ENCODE assay signal across 23 cellular contexts in the genomic region with DNA sequence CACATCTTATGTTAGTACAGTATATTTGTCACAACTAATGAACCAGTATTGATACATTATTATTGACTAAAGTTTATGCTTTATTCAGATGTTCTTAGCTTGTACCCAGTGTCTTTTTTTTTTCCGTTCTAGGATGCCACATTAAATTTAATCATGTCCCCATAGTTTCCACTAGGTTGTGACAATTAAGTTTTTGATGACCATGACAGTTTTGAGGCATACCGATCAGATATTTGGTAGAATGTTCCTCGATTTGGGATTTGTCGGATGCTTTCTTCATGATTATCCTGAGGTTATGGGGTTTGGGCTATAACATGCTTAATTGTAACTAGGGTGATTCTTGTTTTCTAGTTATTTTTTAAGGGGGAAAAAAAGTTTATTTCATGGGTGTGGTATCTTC. TPM values are rescaled to one million over a fixed set of nuclear protein-coding genes. Genes with fewer than 3 reads are reported as not detected.
DNase-seq lines count a peak whose midpoint lies in the region; ATAC-seq, FAIRE-seq and TF ChIP-seq lines count a peak whose summit lies in the region.
"Had no signal": no experiment of that assay in that cellular context is flagged by ENCODE, and none has a peak within 500 bp of the region (broad histone marks: within the 10 kb centered on the region; RNA-seq: fewer than 3 reads in every experiment).

No MANE protein-coding gene starts in this region.

- no peak overlapping the region for H3K27ac ChIP-seq in CD4-positive, alpha-beta memory T cell (ENCODE audit: low read depth, low read length)
- no peak overlapping the region for H3K27ac ChIP-seq in K562 (ENCODE audit: extremely low read depth, low read depth, low read length)
- H3K27ac ChIP-seq: parathyroid adenoma had no signal

- DNase-seq in T-helper 2 cell treated with Interferon-gamma antibody and Interleukin-4, amounts not matched to agents 5 μg/mL and 100 μg/mL, for 36 hours (ENCODE audit: low spot score) = no peak
- DNase-seq in T-helper 2 cell = no peak
- DNase-seq in CD4-positive, alpha-beta memory T cell = no peak
- no peak for DNase-seq in K562 (ENCODE audit: extremely low read depth in 1 of 4, low spot score in 3 of 4)
- no peak for DNase-seq in natural killer cell treated with Interleukin-12 subunit alpha and Interleukin-12 subunit beta and Interleukin-15 and Interleukin-18, amount 100 ng/mL, for 72 hours (ENCODE audit: low spot score)
- DNase-seq in NCI-H1048 (lab: John Stamatoyannopoulos, UW) = no peak
- no peak for DNase-seq in central memory CD4-positive, alpha-beta T cell
- DNase-seq: activated T-cell treated with anti-CD3 and anti-CD28 coated beads for 4 hours; DMS79 treated with DMSO at 0.1 percent for 48 hours; effector CD4-positive, alpha-beta T cell; heart left ventricle; lower lobe of right lung; NCI-H1436 treated with DMSO at 0.1 percent for 48 hours; NCI-H2171 treated with DMSO at 0.1 percent for 48 hours; OCI-M1; SHP77 treated with DMSO at 0.1 percent for 48 hours; stimulated activated CD4-positive, alpha-beta T cell treated with anti-CD3 and anti-CD28 coated beads, Interleukin-4, amount 100 ng/mL, for 24 hours; T-helper 9 cell had no signal

- no peaks in the 10 kb centered on the region for H3K9me3 ChIP-seq in CD4-positive, alpha-beta memory T cell (ENCODE audit: control insufficient read depth in 1 of 2, low read length in 2 of 2)
- no peaks in the 10 kb centered on the region for H3K9me3 ChIP-seq in K562 (replicated peaks; ENCODE audit: control insufficient read depth, insufficient read depth, low read depth, low read length)
- H3K9me3 ChIP-seq: adrenal gland, heart left ventricle, lower lobe of right lung had no signal

- peaks cover 100% of the 10 kb centered on the region for H3K79me2 ChIP-seq in K562 (ENCODE audit: control insufficient read depth, insufficient read depth, low read length)

- POLR2A ChIA-PET in CD4-positive, alpha-beta memory T cell (lab: Charles Lee; ENCODE audit: partially characterized antibody) = interaction anchor here (0.6 to 0.8 kb wide), 2 partner anchors 10 to 22 kb away, joined by 3 to 4 read pairs; no protein-coding TSS in a partner anchor
- POLR2A ChIA-PET in K562 (lab: Yijun Ruan, JAX) = interaction anchor here (5.5 kb wide), 1 partner anchor 10 kb away, joined by 43 read pairs; no protein-coding TSS in a partner anchor

- no peak overlapping the region for H3K4me3 ChIP-seq in CD4-positive, alpha-beta memory T cell (ENCODE audit: low read length in 2 of 2)
- no peak overlapping the region for H3K4me3 ChIP-seq in K562
- H3K4me3 ChIP-seq: adrenal gland, cardiac muscle cell, heart left ventricle, lower lobe of right lung, skin epidermis had no signal

- no peaks in the 10 kb centered on the region for H3K27me3 ChIP-seq in CD4-positive, alpha-beta memory T cell (ENCODE audit: insufficient read depth, low read length)
- no peaks in the 10 kb centered on the region for H3K27me3 ChIP-seq in K562 (ENCODE audit: control insufficient read depth in 2 of 2, insufficient read depth in 2 of 2, low read length in 2 of 2)
- H3K27me3 ChIP-seq: adrenal gland, cardiac muscle cell, heart left ventricle had no signal

- no TSS peak for BruUV-seq in K562 (replicated peaks; lab: Mats Ljungman, UMichigan)

- peaks cover 77% of the 10 kb centered on the region for H4K20me1 ChIP-seq in K562 (replicated peaks; ENCODE audit: control insufficient read depth, insufficient read depth, low read length)

- peak overlapping the region; percentile 35 for H3K4me3 Mint-ChIP-seq in T-helper 2 cell treated with Interferon-gamma antibody and Interleukin-4, amounts not matched to agents 5 μg/mL and 100 μg/mL, for 36 hours
- peak overlapping the region in 3 of 8 donors; percentile 4 to 81 (median 30) for H3K4me3 Mint-ChIP-seq in CD4-positive, alpha-beta memory T cell
- H3K4me3 Mint-ChIP-seq in natural killer cell treated with Interleukin-12 subunit alpha and Interleukin-12 subunit beta and Interleukin-15 and Interleukin-18, amount 100 ng/mL, for 72 hours = no peak overlapping the region

- H3K9me1 ChIP-seq in K562 (ENCODE audit: control insufficient read depth, insufficient read depth, low read length) = peaks cover 8% of the 10 kb centered on the region

- FAIRE-seq in K562 (lab: Jason Lieb, UNC) = no peak

- peaks cover 65% of the 10 kb centered on the region for H3K4me1 Mint-ChIP-seq in T-helper 2 cell treated with Interferon-gamma antibody and Interleukin-4, amounts not matched to agents 5 μg/mL and 100 μg/mL, for 36 hours (ENCODE audit: low read depth)
- H3K4me1 Mint-ChIP-seq in CD4-positive, alpha-beta memory T cell = peaks cover 65 to 97% (median 80%) of the 10 kb centered on the region in 4 donors
- H3K4me1 Mint-ChIP-seq in natural killer cell treated with Interleukin-12 subunit alpha and Interleukin-12 subunit beta and Interleukin-15 and Interleukin-18, amount 100 ng/mL, for 72 hours (ENCODE audit: low read depth in 2 of 2) = peaks cover 60 to 74% of the 10 kb centered on the region in 2 donors

- CTCF ChIA-PET in CD4-positive, alpha-beta memory T cell (lab: Charles Lee; ENCODE audit: partially characterized antibody) = interaction anchor here (1.4 to 1.9 kb wide), 2 partner anchors 9 to 66 kb away, joined by 4 to 5 read pairs; no protein-coding TSS in a partner anchor
- CTCF ChIA-PET in K562 (lab: Yijun Ruan, JAX; ENCODE audit: low intra/inter-chr PET ratio) = no interaction called here

- peak overlapping the region; percentile 65 for H3K27ac Mint-ChIP-seq in T-helper 2 cell treated with Interferon-gamma antibody and Interleukin-4, amounts not matched to agents 5 μg/mL and 100 μg/mL, for 36 hours
- H3K27ac Mint-ChIP-seq in CD4-positive, alpha-beta memory T cell = peak overlapping the region in 6 of 7 donors; percentile 3 to 88 (median 66)
- H3K27ac Mint-ChIP-seq in natural killer cell treated with Interleukin-12 subunit alpha and Interleukin-12 subunit beta and Interleukin-15 and Interleukin-18, amount 100 ng/mL, for 72 hours = peak overlapping the region; percentile 77 to 94

- H3K9me3 Mint-ChIP-seq in T-helper 2 cell treated with Interferon-gamma antibody and Interleukin-4, amounts not matched to agents 5 μg/mL and 100 μg/mL, for 36 hours = no peaks in the 10 kb centered on the region
- H3K9me3 Mint-ChIP-seq in CD4-positive, alpha-beta memory T cell = peaks cover 0 to 2% (median 0%) of the 10 kb centered on the region in 8 donors
- no peaks in the 10 kb centered on the region for H3K9me3 Mint-ChIP-seq in natural killer cell treated with Interleukin-12 subunit alpha and Interleukin-12 subunit beta and Interleukin-15 and Interleukin-18, amount 100 ng/mL, for 72 hours

- H2AFZ ChIP-seq in K562 (ENCODE audit: low read depth, low read length) = no peak overlapping the region
- H2AFZ ChIP-seq: parathyroid adenoma had no signal

- WGBS in K562 (ENCODE audit: insufficient coverage, low coverage, missing lambda C conversion rate) = 88% methylated on average over 4 of the region's 4 CpGs

- H3K4me2 ChIP-seq in K562 (ENCODE audit: insufficient read depth, low read length) = no peak overlapping the region

- ATAC-seq in K562 = no peak
- ATAC-seq in natural killer cell treated with Interleukin-12 subunit alpha and Interleukin-12 subunit beta and Interleukin-15 and Interleukin-18, amount 100 ng/mL, for 72 hours = no peak
- ATAC-seq in GM19351 (IDR thresholded peaks at IDR 0.05; ENCODE audit: unreplicated experiment) = no peak
- ATAC-seq: heart left ventricle, lower lobe of right lung had no signal

- TF ChIP-seq EP300 in K562 (IDR thresholded peaks at IDR 0.05; ENCODE audit: low read length) = no peak

- no peaks in the 10 kb centered on the region for H3K36me3 ChIP-seq in CD4-positive, alpha-beta memory T cell (ENCODE audit: insufficient read depth, low read length)
- peaks cover 68% of the 10 kb centered on the region for H3K36me3 ChIP-seq in K562 (ENCODE audit: control insufficient read depth, insufficient read depth, low read length)
- H3K36me3 ChIP-seq: adrenal gland, cardiac muscle cell had no signal

- H3K9ac ChIP-seq in K562 (ENCODE audit: insufficient read depth in 1 of 2, low read depth in 2 of 2, low read length in 2 of 2) = no peak overlapping the region
- H3K9ac ChIP-seq: parathyroid adenoma had no signal

- in situ Hi-C loops in K562 (cut with MboI) = no loop called here

- peaks cover 38% of the 10 kb centered on the region for H3K36me3 Mint-ChIP-seq in T-helper 2 cell treated with Interferon-gamma antibody and Interleukin-4, amounts not matched to agents 5 μg/mL and 100 μg/mL, for 36 hours (ENCODE audit: low read depth)
- peaks cover 6 to 44% of the 10 kb centered on the region in 2 donors for H3K36me3 Mint-ChIP-seq in CD4-positive, alpha-beta memory T cell
- H3K36me3 Mint-ChIP-seq in natural killer cell treated with Interleukin-12 subunit alpha and Interleukin-12 subunit beta and Interleukin-15 and Interleukin-18, amount 100 ng/mL, for 72 hours = peaks cover 5% of the 10 kb centered on the region

- no peak for TF ChIP-seq POLR2A in K562 (conservative IDR thresholded peaks at IDR 0.05)

- no peak for TF ChIP-seq RAD21 in K562 (CRISPR knock-in tag; conservative IDR thresholded peaks at IDR 0.05 in 1 of 2, IDR thresholded peaks at IDR 0.05 in 1 of 2)

- no peaks in the 10 kb centered on the region for H3K27me3 Mint-ChIP-seq in T-helper 2 cell treated with Interferon-gamma antibody and Interleukin-4, amounts not matched to agents 5 μg/mL and 100 μg/mL, for 36 hours (ENCODE audit: low read depth)
- no peaks in the 10 kb centered on the region for H3K27me3 Mint-ChIP-seq in CD4-positive, alpha-beta memory T cell
- H3K27me3 Mint-ChIP-seq in natural killer cell treated with Interleukin-12 subunit alpha and Interleukin-12 subunit beta and Interleukin-15 and Interleukin-18, amount 100 ng/mL, for 72 hours = no peaks in the 10 kb centered on the region

- intact Hi-C loops in CD4-positive, alpha-beta memory T cell (cut with micrococcal nuclease) = no loop called here
- intact Hi-C loops in K562 (cut with micrococcal nuclease) = no loop called here

- H3K4me1 ChIP-seq in CD4-positive, alpha-beta memory T cell (ENCODE audit: insufficient read depth, low read length) = peaks cover 96% of the 10 kb centered on the region
- H3K4me1 ChIP-seq in K562 (replicated peaks in 1 of 2; ENCODE audit: control insufficient read depth in 2 of 2, insufficient read depth in 2 of 2, low read length in 2 of 2) = peaks cover 23 to 26% of the 10 kb centered on the region in 2 experiments; a peak in 4 of 5 replicates

- no peak for TF ChIP-seq CTCF in K562 (IDR thresholded peaks at IDR 0.05 in 2 of 3, conservative IDR thresholded peaks at IDR 0.05 in 1 of 3; ENCODE audit: insufficient read depth in 2 of 3, low read depth in 1 of 3, low read length in 3 of 3)

RNA-seq across cellular contexts. Expression of gene PRRC2B, which starts 22.6 kb away (rescaled TPM):
- total RNA-seq in CD4-positive, alpha-beta memory T cell = 100 to 1,000 TPM; 335 to 343 TPM
- polyA plus RNA-seq in CD4-positive, alpha-beta memory T cell = 10 to 100 TPM in 1 of 2 donors, 1 to 10 TPM in 1; 2.7 to 46.9 TPM
- total RNA-seq in K562 (2011; cell fraction: chromatin; rRNA removed; ENCODE audit: low replicate concordance) = 283 and 387 TPM in 2 replicates
- 121 and 133 TPM in 2 replicates for total RNA-seq in K562 (2011; cell fraction: nucleolus; rRNA removed)
- 150 and 188 TPM in 2 replicates for total RNA-seq in K562 (2011; cell fraction: nucleoplasm; rRNA removed)
- total RNA-seq in K562 (2014; rRNA removed) (30.9 and 31.7 TPM in 2 replicates), K562 (2014; rRNA removed; fragmentation: Illumina TruSeq; extraction: Trizol) (31.7 and 32.1 TPM in 2 replicates), K562 (2015; rRNA removed; fragmentation: Illumina TruSeq; extraction: Trizol) (24.6 and 24.7 TPM in 2 replicates), K562 (2021) (125 and 126 TPM in 2 replicates)
- polyA plus RNA-seq in K562 (2011; rRNA removed) (20.1 and 25.4 TPM in 2 replicates), K562 (2014; fragmentation: Illumina TruSeq; extraction: Trizol) (51.4 and 64.0 TPM in 2 replicates), K562 (2014; fragmentation: Nextera tagmentation; extraction: Ambion mirVana) (under 1 TPM; 0.34 to 0.77 TPM), K562 (2014; rRNA removed) (33.7 and 37.5 TPM in 2 replicates)
- 16.5 and 20.1 TPM in 2 replicates for polyA plus RNA-seq in K562 (2011; cell fraction: cytosol; rRNA removed)
- 66.4 and 83.2 TPM in 2 replicates for polyA plus RNA-seq in K562 (2011; cell fraction: nucleus; rRNA removed)
- 56.0 and 68.0 TPM in 2 replicates for polyA plus RNA-seq in K562 (2012)
- polyA minus RNA-seq in K562 (2011; rRNA and poly(A)+ RNA removed) = 49.8 and 53.3 TPM in 2 replicates
- polyA minus RNA-seq in K562 (2011; cell fraction: cytosol; rRNA and poly(A)+ RNA removed) = 36.5 and 47.7 TPM in 2 replicates
- polyA minus RNA-seq in K562 (2011; cell fraction: nucleus; rRNA and poly(A)+ RNA removed) = 26.8 and 39.9 TPM in 2 replicates
- total RNA-seq in natural killer cell treated with Interleukin-12 subunit alpha and Interleukin-12 subunit beta and Interleukin-15 and Interleukin-18, amount 100 ng/mL, for 72 hours = 100 to 1,000 TPM; 122 to 246 TPM
